In genomic region chr11:34068098-34068497, GRCh38 we compare ENCODE assay signal across 2 cellular contexts.
TF ChIP-seq lines count a peak whose summit lies in the region.

No MANE protein-coding gene starts in this region.

TF ChIP-seq in IMR-90, 13 proteins besides CTCF, POLR2A, EP300 and RAD21:
- TF ChIP-seq MAZ (IDR thresholded peaks at IDR 0.05; ENCODE audit: borderline replicate concordance, low read depth, low read length) (no peak), ELK1 (IDR thresholded peaks at IDR 0.05; ENCODE audit: borderline replicate concordance, low read depth, low read length) (no peak), MXI1 (IDR thresholded peaks at IDR 0.05; ENCODE audit: borderline replicate concordance, low read depth, low read length) (no peak), NFE2L2 (IDR thresholded peaks at IDR 0.05; ENCODE audit: low read depth, low read length) (no peak), MAFK (IDR thresholded peaks at IDR 0.05; ENCODE audit: low read depth, low read length) (no peak), CHD1 (IDR thresholded peaks at IDR 0.05; ENCODE audit: low read depth, low read length) (no peak), BHLHE40 (IDR thresholded peaks at IDR 0.05; ENCODE audit: low read depth, low read length) (no peak), RCOR1 (IDR thresholded peaks at IDR 0.05; ENCODE audit: insufficient replicate concordance, low read length) (no peak), SMC3 (IDR thresholded peaks at IDR 0.05; ENCODE audit: low read depth, low read length) (no peak), FOS (IDR thresholded peaks at IDR 0.05; ENCODE audit: low read depth, low read length) (no peak), RFX5 (IDR thresholded peaks at IDR 0.05; ENCODE audit: low read depth, low read length) (no peak), USF2 (IDR thresholded peaks at IDR 0.05; ENCODE audit: low read depth, low read length) (no peak), CEBPB (IDR thresholded peaks at IDR 0.05; ENCODE audit: low read depth, low read length) (no peak)
TF ChIP-seq in IMR-90: peak in this region for 0.

TF ChIP-seq in K562, 482 proteins besides CTCF, POLR2A, EP300 and RAD21:
- no peak for TF ChIP-seq ZNF24 (IDR thresholded peaks at IDR 0.05)
- no peak for TF ChIP-seq LARP7 (IDR thresholded peaks at IDR 0.05)
- peak; percentile 56 for TF ChIP-seq MEIS2 (IDR thresholded peaks at IDR 0.05; ENCODE audit: partially characterized antibody)
- TF ChIP-seq CBFA2T3 (IDR thresholded peaks at IDR 0.05), result no peak
- TF ChIP-seq HMBOX1 (IDR thresholded peaks at IDR 0.05), result peak; percentile 26; the same call in 1 of the 2 replicates
